Comparison of ENCODE assay signal across 8 cellular contexts in genomic region chr16:88455610-88456355, GRCh38. TPM values are rescaled to one million over a fixed set of nuclear protein-coding genes. Genes with fewer than 3 reads are reported as not detected.
DNase-seq lines count a peak whose midpoint lies in the region; ATAC-seq, FAIRE-seq and TF ChIP-seq lines count a peak whose summit lies in the region.

No MANE protein-coding gene starts in this region.

- ATAC-seq in activated naive CD8-positive, alpha-beta T cell treated with anti-CD3 and anti-CD28 coated beads, Interleukin-2, amount 10 ng/mL, durations not matched to agents 7 days and 5 days (ENCODE audit: low read depth): peak; percentile 19
- ATAC-seq in HG02763 (IDR thresholded peaks at IDR 0.05; ENCODE audit: unreplicated experiment): no peak

- peak; percentile 27 for DNase-seq in DMS79 (lab: John Stamatoyannopoulos, UW)
- DNase-seq in H54 (ENCODE audit: insufficient read length, low spot score): peak; percentile 93
- DNase-seq in SJSA1 (ENCODE audit: low read depth in 1 of 2, low spot score in 2 of 2): peak in 1 of 2 experiments; percentile 34
- peak; percentile 72 for DNase-seq in activated naive CD8-positive, alpha-beta T cell treated with anti-CD3 and anti-CD28 coated beads, Interleukin-2, amount 10 ng/mL, durations not matched to agents 7 days and 5 days
- peak; percentile 73 for DNase-seq in iris pigment epithelial cell (ENCODE audit: low read depth)
- peak; percentile 68 to 72 for DNase-seq in stimulated activated CD4-positive, alpha-beta T cell treated with anti-CD3 and anti-CD28 coated beads, Interleukin-2, amount 100 ng/mL, for 48 hours
- DNase-seq in posterior cingulate gyrus: no peak

- POLR2A ChIA-PET in activated naive CD8-positive, alpha-beta T cell treated with anti-CD3 and anti-CD28 coated beads, Interleukin-2, amount 10 ng/mL, durations not matched to agents 7 days and 5 days (lab: Charles Lee): interaction anchor here (0.6 to 1.8 kb wide), 5 partner anchors 11 to 344 kb away, joined by 3 to 12 read pairs (median 3); partner anchors contain the start of gene ZC3H18

- no peak for TF ChIP-seq POLR2A in H54 (IDR thresholded peaks at IDR 0.05; ENCODE audit: low read depth, low read length)

- no peaks in the 10 kb centered on the region for H3K36me3 ChIP-seq in SJSA1

- no peaks in the 10 kb centered on the region for H3K9me3 Mint-ChIP-seq in activated naive CD8-positive, alpha-beta T cell treated with anti-CD3 and anti-CD28 coated beads, Interleukin-2, amount 10 ng/mL, durations not matched to agents 7 days and 5 days

- H3K4me1 ChIP-seq in SJSA1 (replicated peaks): peaks cover 33% of the 10 kb centered on the region

- no peaks in the 10 kb centered on the region for H3K9me3 ChIP-seq in SJSA1 (replicated peaks)

- peaks cover 1% of the 10 kb centered on the region for H3K36me3 Mint-ChIP-seq in activated naive CD8-positive, alpha-beta T cell treated with anti-CD3 and anti-CD28 coated beads, Interleukin-2, amount 10 ng/mL, durations not matched to agents 7 days and 5 days

- peak overlapping the region; percentile 78 for H3K4me3 Mint-ChIP-seq in activated naive CD8-positive, alpha-beta T cell treated with anti-CD3 and anti-CD28 coated beads, Interleukin-2, amount 10 ng/mL, durations not matched to agents 7 days and 5 days

- H3K27ac ChIP-seq in SJSA1: no peak overlapping the region

- H3K27ac Mint-ChIP-seq in activated naive CD8-positive, alpha-beta T cell treated with anti-CD3 and anti-CD28 coated beads, Interleukin-2, amount 10 ng/mL, durations not matched to agents 7 days and 5 days: peak overlapping the region; percentile 79

- H3K27me3 Mint-ChIP-seq in activated naive CD8-positive, alpha-beta T cell treated with anti-CD3 and anti-CD28 coated beads, Interleukin-2, amount 10 ng/mL, durations not matched to agents 7 days and 5 days: peaks cover 3% of the 10 kb centered on the region

- peaks cover 16% of the 10 kb centered on the region for H3K4me1 Mint-ChIP-seq in activated naive CD8-positive, alpha-beta T cell treated with anti-CD3 and anti-CD28 coated beads, Interleukin-2, amount 10 ng/mL, durations not matched to agents 7 days and 5 days

- peaks cover 5% of the 10 kb centered on the region; the same call in 1 of the 2 replicates for H3K27me3 ChIP-seq in SJSA1 (replicated peaks)

- FAIRE-seq in H54 (lab: Jason Lieb, UNC): no peak

- intact Hi-C loops in posterior cingulate gyrus (cut with DNase I): no loop called here

- H3K4me3 ChIP-seq in SJSA1: peak overlapping the region; percentile 64

RNA-seq across cellular contexts. Expression of gene ZFPM1, which starts 2.7 kb away (rescaled TPM):
- total RNA-seq in SJSA1 (2014; rRNA removed; shearing (Covaris generic)): 0.38 and 0.92 TPM in 2 replicates
- 10 to 100 TPM; 19.0 to 19.2 TPM for total RNA-seq in activated naive CD8-positive, alpha-beta T cell treated with anti-CD3 and anti-CD28 coated beads, Interleukin-2, amount 10 ng/mL, durations not matched to agents 7 days and 5 days

Comparison
In these comparisons a context has a peak if more than half of its experiments do, and no peak if none do; other contexts are left out.
1. DNase-seq: peak in DMS79 (single experiment), H54 (single experiment), activated naive CD8-positive, alpha-beta T cell treated with anti-CD3 and anti-CD28 coated beads, Interleukin-2, amount 10 ng/mL, durations not matched to agents 7 days and 5 days (single experiment), iris pigment epithelial cell (single experiment) and stimulated activated CD4-positive, alpha-beta T cell treated with anti-CD3 and anti-CD28 coated beads, Interleukin-2, amount 100 ng/mL, for 48 hours (2 of 2); none in posterior cingulate gyrus (0 of 10).
2. RNA of gene ZFPM1, which starts 2.7 kb away (total RNA-seq): 19.0 to 19.2 TPM in activated naive CD8-positive, alpha-beta T cell treated with anti-CD3 and anti-CD28 coated beads, Interleukin-2, amount 10 ng/mL, durations not matched to agents 7 days and 5 days; 0.38 to 0.92 TPM in SJSA1; every median in the first group is over 10 times any median in the second.